In genomic region chr10:110569736-110570135, GRCh38 we compare ENCODE assay signal across 9 cellular contexts. TPM values are rescaled to one million over a fixed set of nuclear protein-coding genes. Genes with fewer than 3 reads are reported as not detected.
DNase-seq lines count a peak whose midpoint lies in the region; ATAC-seq and TF ChIP-seq lines count a peak whose summit lies in the region.
"Had no signal": no experiment of that assay in that cellular context is flagged by ENCODE, and none has a peak within 500 bp of the region (broad histone marks: within the 10 kb centered on the region; RNA-seq: fewer than 3 reads in every experiment).

No MANE protein-coding gene starts in this region.

- intact Hi-C loops in activated T-helper 2 cell treated with anti-CD3 and anti-CD28 coated beads, Interferon-gamma antibody, Interleukin-2, Interleukin-4, amounts not matched to agents 10 μg/mL and 5 μg/mL and 100 μg/mL, durations not matched to agents 14 hours and 24 hours and 36 hours (cut with micrococcal nuclease): loop anchor here (2.0 to 10.0 kb wide), 4 partner anchors 65 to 645 kb away; partner anchors contain the start of gene XPNPEP1
- intact Hi-C loops in thyroid gland (cut with DNase I): no loop called here

- no peak for ATAC-seq in CD4-positive, CD25-positive, alpha-beta regulatory T cell (ENCODE audit: low read depth in 2 of 2)
- ATAC-seq in GM23338 (no peak), naive B cell (ENCODE audit: low read depth in 2 of 2) (no peak), HG03196 (IDR thresholded peaks at IDR 0.05; ENCODE audit: unreplicated experiment) (no peak)

- H3K4me3 Mint-ChIP-seq in CD4-positive, CD25-positive, alpha-beta regulatory T cell: peak overlapping the region; percentile 27 to 100 (median 97)
- H3K4me3 Mint-ChIP-seq in GM23338 (peak overlapping the region; percentile 95), naive B cell (peak overlapping the region in 7 of 8 donors; percentile 53 to 98 (median 97))
- H3K4me3 Mint-ChIP-seq in activated T-helper 2 cell treated with anti-CD3 and anti-CD28 coated beads, Interferon-gamma antibody, Interleukin-2, Interleukin-4, amounts not matched to agents 10 μg/mL and 5 μg/mL and 100 μg/mL, durations not matched to agents 14 hours and 24 hours and 36 hours (ENCODE audit: low read depth): peak overlapping the region; percentile 90

- H3K4me3 ChIP-seq in CD4-positive, CD25-positive, alpha-beta regulatory T cell (ENCODE audit: low read depth, low read length): peak overlapping the region; percentile 84
- H3K4me3 ChIP-seq in GM23338: no peak overlapping the region; the same call in 1 of the 2 replicates
- H3K4me3 ChIP-seq in thyroid gland (replicated peaks in 1 of 3): no peak overlapping the region
- H3K4me3 ChIP-seq: lung had no signal

- H3K4me1 Mint-ChIP-seq in CD4-positive, CD25-positive, alpha-beta regulatory T cell: peaks cover 34 to 64% (median 47%) of the 10 kb centered on the region in 4 donors
- H3K4me1 Mint-ChIP-seq in GM23338 (peaks cover 12% of the 10 kb centered on the region; the same call in 2 of the 3 replicates), naive B cell (peaks cover 22 to 44% (median 33%) of the 10 kb centered on the region in 3 donors)
- peaks cover 54% of the 10 kb centered on the region for H3K4me1 Mint-ChIP-seq in activated T-helper 2 cell treated with anti-CD3 and anti-CD28 coated beads, Interferon-gamma antibody, Interleukin-2, Interleukin-4, amounts not matched to agents 10 μg/mL and 5 μg/mL and 100 μg/mL, durations not matched to agents 14 hours and 24 hours and 36 hours (ENCODE audit: low read depth)

- peaks cover 62% of the 10 kb centered on the region for H3K4me1 ChIP-seq in CD4-positive, CD25-positive, alpha-beta regulatory T cell (ENCODE audit: control insufficient read depth, insufficient read depth, low read length, poor library complexity, severe bottlenecking)
- H3K4me1 ChIP-seq in GM23338 (ENCODE audit: insufficient read depth): no peaks in the 10 kb centered on the region; the same call in 1 of the 2 replicates
- H3K4me1 ChIP-seq in thyroid gland: peaks cover 12 to 20% of the 10 kb centered on the region in 2 donors

- H3K27ac Mint-ChIP-seq in CD4-positive, CD25-positive, alpha-beta regulatory T cell: peak overlapping the region; percentile 49 to 99 (median 56)
- H3K27ac Mint-ChIP-seq in GM23338 (no peak overlapping the region), naive B cell (peak overlapping the region in 2 of 6 donors; percentile 17 to 65)
- H3K27ac Mint-ChIP-seq in activated T-helper 2 cell treated with anti-CD3 and anti-CD28 coated beads, Interferon-gamma antibody, Interleukin-2, Interleukin-4, amounts not matched to agents 10 μg/mL and 5 μg/mL and 100 μg/mL, durations not matched to agents 14 hours and 24 hours and 36 hours: peak overlapping the region; percentile 71

- H3K27me3 ChIP-seq in CD4-positive, CD25-positive, alpha-beta regulatory T cell (ENCODE audit: control insufficient read depth, insufficient read depth, low read length): no peaks in the 10 kb centered on the region
- no peaks in the 10 kb centered on the region for H3K27me3 ChIP-seq in GM23338 (ENCODE audit: insufficient read depth)
- H3K27me3 ChIP-seq in thyroid gland: no peaks in the 10 kb centered on the region

- no peak for TF ChIP-seq CTCF in GM23338 (conservative IDR thresholded peaks at IDR 0.05; ENCODE audit: low read depth in 2 of 2)
- no peak for TF ChIP-seq CTCF in thyroid gland (IDR thresholded peaks at IDR 0.05)

- no peaks in the 10 kb centered on the region for H3F3A ChIP-seq in GM23338 (replicated peaks; ENCODE audit: low read depth)

- no peaks in the 10 kb centered on the region for H3K9me3 ChIP-seq in CD4-positive, CD25-positive, alpha-beta regulatory T cell (ENCODE audit: control insufficient read depth in 2 of 2, low read length in 2 of 2)
- no peaks in the 10 kb centered on the region for H3K9me3 ChIP-seq in thyroid gland

- H3K27ac ChIP-seq in CD4-positive, CD25-positive, alpha-beta regulatory T cell (ENCODE audit: insufficient read depth, low read length, poor library complexity, severe bottlenecking): no peak overlapping the region
- no peak overlapping the region for H3K27ac ChIP-seq in GM23338 (ENCODE audit: low read depth)
- no peak overlapping the region for H3K27ac ChIP-seq in thyroid gland

- peaks cover 10% of the 10 kb centered on the region for H3K36me3 Mint-ChIP-seq in CD4-positive, CD25-positive, alpha-beta regulatory T cell
- peaks cover 9% of the 10 kb centered on the region for H3K36me3 Mint-ChIP-seq in GM23338 (ENCODE audit: low read depth)
- H3K36me3 Mint-ChIP-seq in activated T-helper 2 cell treated with anti-CD3 and anti-CD28 coated beads, Interferon-gamma antibody, Interleukin-2, Interleukin-4, amounts not matched to agents 10 μg/mL and 5 μg/mL and 100 μg/mL, durations not matched to agents 14 hours and 24 hours and 36 hours (ENCODE audit: low read depth): peaks cover 35% of the 10 kb centered on the region
- peaks cover 7 to 9% of the 10 kb centered on the region in 2 donors for H3K36me3 Mint-ChIP-seq in naive B cell

- 0 out of 2 replicates have a peak overlapping the region, but pooled peaks have one; percentile 23 for H3K4me2 ChIP-seq in GM23338

- H2AFZ ChIP-seq in GM23338: no peak overlapping the region

- 94 to 100% methylated on average over 1 of the region's 1 CpG for WGBS in thyroid gland, 2 donors

- H3K36me3 ChIP-seq in CD4-positive, CD25-positive, alpha-beta regulatory T cell (ENCODE audit: control insufficient read depth, insufficient read depth, low read length): peaks cover 6% of the 10 kb centered on the region
- H3K36me3 ChIP-seq in GM23338 (ENCODE audit: insufficient read depth) (no peaks in the 10 kb centered on the region; the same call in 1 of the 2 replicates), thyroid gland (no peaks in the 10 kb centered on the region)

- H3K9me3 Mint-ChIP-seq in CD4-positive, CD25-positive, alpha-beta regulatory T cell: no peaks in the 10 kb centered on the region
- H3K9me3 Mint-ChIP-seq in GM23338 (no peaks in the 10 kb centered on the region), naive B cell (no peaks in the 10 kb centered on the region)
- H3K9me3 Mint-ChIP-seq in activated T-helper 2 cell treated with anti-CD3 and anti-CD28 coated beads, Interferon-gamma antibody, Interleukin-2, Interleukin-4, amounts not matched to agents 10 μg/mL and 5 μg/mL and 100 μg/mL, durations not matched to agents 14 hours and 24 hours and 36 hours: no peaks in the 10 kb centered on the region

- no peak for TF ChIP-seq POLR2A in thyroid gland (IDR thresholded peaks at IDR 0.05)

- H4K20me1 ChIP-seq in GM23338 (replicated peaks; ENCODE audit: insufficient read depth): peaks cover 34% of the 10 kb centered on the region

- H3K9me2 ChIP-seq in GM23338 (ENCODE audit: insufficient read depth): no peaks in the 10 kb centered on the region

- no peak for DNase-seq in CD4-positive, CD25-positive, alpha-beta regulatory T cell
- DNase-seq in GM23338 (ENCODE audit: low spot score) (no peak), naive B cell (no peak), thyroid gland (no peak), iPS-NIHi11 (ENCODE audit: low spot score) (no peak)
- no peak for DNase-seq in activated T-helper 2 cell treated with anti-CD3 and anti-CD28 coated beads, Interferon-gamma antibody, Interleukin-2, Interleukin-4, amounts not matched to agents 10 μg/mL and 5 μg/mL and 100 μg/mL, durations not matched to agents 14 hours and 24 hours and 36 hours (ENCODE audit: low spot score)
- DNase-seq in stimulated activated naive CD4-positive, alpha-beta T cell (lab: John Stamatoyannopoulos, UW): no peak

- H3K79me2 ChIP-seq in GM23338 (replicated peaks; ENCODE audit: insufficient read depth): peaks cover 70% of the 10 kb centered on the region

- H3K27me3 Mint-ChIP-seq in CD4-positive, CD25-positive, alpha-beta regulatory T cell: peaks cover 8% of the 10 kb centered on the region
- H3K27me3 Mint-ChIP-seq in GM23338 (ENCODE audit: insufficient read depth, low read depth, poor library complexity) (peaks cover 5% of the 10 kb centered on the region), naive B cell (peaks cover 0 to 2% (median 0%) of the 10 kb centered on the region in 3 donors)
- H3K27me3 Mint-ChIP-seq in activated T-helper 2 cell treated with anti-CD3 and anti-CD28 coated beads, Interferon-gamma antibody, Interleukin-2, Interleukin-4, amounts not matched to agents 10 μg/mL and 5 μg/mL and 100 μg/mL, durations not matched to agents 14 hours and 24 hours and 36 hours (ENCODE audit: low read depth): peaks cover 3% of the 10 kb centered on the region

TF ChIP-seq in GM23338, 12 proteins besides CTCF, POLR2A, EP300 and RAD21 (continues in another document):
- TF ChIP-seq, protein P1, sequence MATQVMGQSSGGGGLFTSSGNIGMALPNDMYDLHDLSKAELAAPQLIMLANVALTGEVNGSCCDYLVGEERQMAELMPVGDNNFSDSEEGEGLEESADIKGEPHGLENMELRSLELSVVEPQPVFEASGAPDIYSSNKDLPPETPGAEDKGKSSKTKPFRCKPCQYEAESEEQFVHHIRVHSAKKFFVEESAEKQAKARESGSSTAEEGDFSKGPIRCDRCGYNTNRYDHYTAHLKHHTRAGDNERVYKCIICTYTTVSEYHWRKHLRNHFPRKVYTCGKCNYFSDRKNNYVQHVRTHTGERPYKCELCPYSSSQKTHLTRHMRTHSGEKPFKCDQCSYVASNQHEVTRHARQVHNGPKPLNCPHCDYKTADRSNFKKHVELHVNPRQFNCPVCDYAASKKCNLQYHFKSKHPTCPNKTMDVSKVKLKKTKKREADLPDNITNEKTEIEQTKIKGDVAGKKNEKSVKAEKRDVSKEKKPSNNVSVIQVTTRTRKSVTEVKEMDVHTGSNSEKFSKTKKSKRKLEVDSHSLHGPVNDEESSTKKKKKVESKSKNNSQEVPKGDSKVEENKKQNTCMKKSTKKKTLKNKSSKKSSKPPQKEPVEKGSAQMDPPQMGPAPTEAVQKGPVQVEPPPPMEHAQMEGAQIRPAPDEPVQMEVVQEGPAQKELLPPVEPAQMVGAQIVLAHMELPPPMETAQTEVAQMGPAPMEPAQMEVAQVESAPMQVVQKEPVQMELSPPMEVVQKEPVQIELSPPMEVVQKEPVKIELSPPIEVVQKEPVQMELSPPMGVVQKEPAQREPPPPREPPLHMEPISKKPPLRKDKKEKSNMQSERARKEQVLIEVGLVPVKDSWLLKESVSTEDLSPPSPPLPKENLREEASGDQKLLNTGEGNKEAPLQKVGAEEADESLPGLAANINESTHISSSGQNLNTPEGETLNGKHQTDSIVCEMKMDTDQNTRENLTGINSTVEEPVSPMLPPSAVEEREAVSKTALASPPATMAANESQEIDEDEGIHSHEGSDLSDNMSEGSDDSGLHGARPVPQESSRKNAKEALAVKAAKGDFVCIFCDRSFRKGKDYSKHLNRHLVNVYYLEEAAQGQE (IDR thresholded peaks at IDR 0.05; ENCODE audit: unreplicated experiment): no peak

RNA-seq across cellular contexts. Expression of gene SMC3, which starts 2.2 kb away (rescaled TPM):
- 47.7 TPM for total RNA-seq in CD4-positive, CD25-positive, alpha-beta regulatory T cell
- 10 to 100 TPM; 61.1 to 68.9 (median 67.0) TPM for polyA plus RNA-seq in CD4-positive, CD25-positive, alpha-beta regulatory T cell
- 72.3 and 72.8 TPM in 2 replicates for total RNA-seq in GM23338 (2014; rRNA removed; shearing (Covaris generic))
- polyA plus RNA-seq in GM23338 (2016; fragmentation: Nextera tagmentation; extraction: Ambion mirVana) (237 and 320 TPM in 2 replicates), naive B cell (ENCODE audit: low read depth in 6 of 6) (100 to 1,000 TPM in 1 of 6 donors, 10 to 100 TPM in 5; 27.4 to 101 (median 85.4) TPM)
- 78.4 and 78.8 TPM in 2 replicates for total RNA-seq in activated T-helper 2 cell treated with anti-CD3 and anti-CD28 coated beads, Interferon-gamma antibody, Interleukin-2, Interleukin-4, amounts not matched to agents 10 μg/mL and 5 μg/mL and 100 μg/mL, durations not matched to agents 14 hours and 24 hours and 36 hours
- 10 to 100 TPM; 28.5 to 38.2 (median 30.8) TPM for total RNA-seq in thyroid gland
